8 cellular contexts compared by ENCODE assay signal in genomic region chr3:49120096-49120437, GRCh38. TPM values are rescaled to one million over a fixed set of nuclear protein-coding genes. Genes with fewer than 3 reads are reported as not detected.
DNase-seq lines count a peak whose midpoint lies in the region; FAIRE-seq and TF ChIP-seq lines count a peak whose summit lies in the region.

No MANE protein-coding gene starts in this region.

- no peak for TF ChIP-seq POLR2A in GM12892 (IDR thresholded peaks at IDR 0.05; ENCODE audit: low read depth, low read length)

- H3K4me1 Mint-ChIP-seq in activated CD4-positive, alpha-beta memory T cell treated with anti-CD3 and anti-CD28 coated beads, Interleukin-2, amount 10 ng/mL, durations not matched to agents 7 days and 5 days: peaks cover 24% of the 10 kb centered on the region

- no peak for TF ChIP-seq CTCF in retinal pigment epithelial cell (conservative IDR thresholded peaks at IDR 0.05; ENCODE audit: low read depth, low read length)

- peak overlapping the region; percentile 86 for H3K4me3 ChIP-seq in retinal pigment epithelial cell (ENCODE audit: low read length)

- FAIRE-seq in GM12892 (lab: Jason Lieb, UNC): no peak

- H3K4me3 Mint-ChIP-seq in activated CD4-positive, alpha-beta memory T cell treated with anti-CD3 and anti-CD28 coated beads, Interleukin-2, amount 10 ng/mL, durations not matched to agents 7 days and 5 days: peak overlapping the region; percentile 83

- POLR2A ChIA-PET in activated CD4-positive, alpha-beta memory T cell treated with anti-CD3 and anti-CD28 coated beads, Interleukin-2, amount 10 ng/mL, durations not matched to agents 7 days and 5 days (lab: Charles Lee): interaction anchor here (1.0 to 4.4 kb wide), 9 partner anchors 10 to 296 kb away, joined by 3 to 75 read pairs (median 8); partner anchors contain the start of genes NDUFAF3, QARS1 and QRICH1

- H3K36me3 Mint-ChIP-seq in activated CD4-positive, alpha-beta memory T cell treated with anti-CD3 and anti-CD28 coated beads, Interleukin-2, amount 10 ng/mL, durations not matched to agents 7 days and 5 days (ENCODE audit: low read depth): peaks cover 36% of the 10 kb centered on the region

- no peaks in the 10 kb centered on the region for H3K27me3 Mint-ChIP-seq in activated CD4-positive, alpha-beta memory T cell treated with anti-CD3 and anti-CD28 coated beads, Interleukin-2, amount 10 ng/mL, durations not matched to agents 7 days and 5 days

- H3K9me3 Mint-ChIP-seq in activated CD4-positive, alpha-beta memory T cell treated with anti-CD3 and anti-CD28 coated beads, Interleukin-2, amount 10 ng/mL, durations not matched to agents 7 days and 5 days: no peaks in the 10 kb centered on the region

- CTCF ChIA-PET in activated CD4-positive, alpha-beta memory T cell treated with anti-CD3 and anti-CD28 coated beads, Interleukin-2, amount 10 ng/mL, durations not matched to agents 7 days and 5 days (lab: Charles Lee): interaction anchor here (1.0 to 2.5 kb wide), 5 partner anchors 26 to 220 kb away, joined by 3 to 15 read pairs (median 6); partner anchors contain the start of genes IMPDH2, NDUFAF3 and QRICH1

- in situ Hi-C loops in G401 (cut with HindIII; ENCODE audit: low sequenced_read_pairs): no loop called here

- DNase-seq in activated naive CD4-positive, alpha-beta T cell treated with Interleukin-2 at 50 U/mL for 16 hours: peak; percentile 3
- no peak for DNase-seq in activated naive CD4-positive, alpha-beta T cell (lab: John Stamatoyannopoulos, UW)
- DNase-seq in activated CD4-positive, alpha-beta memory T cell treated with anti-CD3 and anti-CD28 coated beads, Interleukin-2, amount 10 ng/mL, durations not matched to agents 7 days and 5 days: no peak
- DNase-seq in germinal center (ENCODE audit: low spot score) (peak; percentile 38), retinal pigment epithelial cell (ENCODE audit: low read depth) (no peak), HuH-7.5 (ENCODE audit: low spot score) (no peak), GM12892 (ENCODE audit: insufficient read length) (no peak), G401 (ENCODE audit: low spot score) (no peak)

- peak overlapping the region; percentile 90 for H3K27ac Mint-ChIP-seq in activated CD4-positive, alpha-beta memory T cell treated with anti-CD3 and anti-CD28 coated beads, Interleukin-2, amount 10 ng/mL, durations not matched to agents 7 days and 5 days

RNA-seq across cellular contexts. Expression of gene USP19, which starts 0.6 kb away (rescaled TPM):
- total RNA-seq in activated CD4-positive, alpha-beta memory T cell treated with anti-CD3 and anti-CD28 coated beads, Interleukin-2, amount 10 ng/mL, durations not matched to agents 7 days and 5 days: 10 to 100 TPM; 61.2 to 61.5 TPM
- 19.5 TPM for polyA plus RNA-seq in GM12892 (2012; ENCODE audit: missing spikeins)
- 46.1 and 46.5 TPM in 2 replicates for total RNA-seq in G401 (2014; rRNA removed; shearing (Covaris generic))

RNA-seq across cellular contexts. Expression of gene LAMB2, which starts 12.8 kb away (rescaled TPM):
- total RNA-seq in activated CD4-positive, alpha-beta memory T cell treated with anti-CD3 and anti-CD28 coated beads, Interleukin-2, amount 10 ng/mL, durations not matched to agents 7 days and 5 days: not detected
- not detected for polyA plus RNA-seq in GM12892 (2012; ENCODE audit: missing spikeins)
- total RNA-seq in G401 (2014; rRNA removed; shearing (Covaris generic)): 175 and 318 TPM in 2 replicates

RNA-seq across cellular contexts. Expression of gene QARS1, which starts 15.5 kb away (rescaled TPM):
- total RNA-seq in activated CD4-positive, alpha-beta memory T cell treated with anti-CD3 and anti-CD28 coated beads, Interleukin-2, amount 10 ng/mL, durations not matched to agents 7 days and 5 days: 100 to 1,000 TPM; 194 to 212 TPM
- polyA plus RNA-seq in GM12892 (2012; ENCODE audit: missing spikeins): 246 TPM
- 274 and 325 TPM in 2 replicates for total RNA-seq in G401 (2014; rRNA removed; shearing (Covaris generic))

RNA-seq across cellular contexts. Expression of gene QRICH1, which starts 26.2 kb away (rescaled TPM):
- 100 to 1,000 TPM; 136 to 140 TPM for total RNA-seq in activated CD4-positive, alpha-beta memory T cell treated with anti-CD3 and anti-CD28 coated beads, Interleukin-2, amount 10 ng/mL, durations not matched to agents 7 days and 5 days
- polyA plus RNA-seq in GM12892 (2012; ENCODE audit: missing spikeins): 40.9 TPM
- total RNA-seq in G401 (2014; rRNA removed; shearing (Covaris generic)): 138 and 168 TPM in 2 replicates

RNA-seq across cellular contexts. Expression of gene CCDC71, which starts 46.1 kb away (rescaled TPM):
- total RNA-seq in activated CD4-positive, alpha-beta memory T cell treated with anti-CD3 and anti-CD28 coated beads, Interleukin-2, amount 10 ng/mL, durations not matched to agents 7 days and 5 days: 10 to 100 TPM; 19.9 to 20.9 TPM
- polyA plus RNA-seq in GM12892 (2012; ENCODE audit: missing spikeins): 15.7 TPM
- 60.1 and 69.5 TPM in 2 replicates for total RNA-seq in G401 (2014; rRNA removed; shearing (Covaris generic))

Comparison
In these comparisons a context has a peak if more than half of its experiments do, and no peak if none do; other contexts are left out.
1. DNase-seq: peak in activated naive CD4-positive, alpha-beta T cell treated with Interleukin-2 at 50 U/mL for 16 hours (single experiment) and germinal center (single experiment); none in activated naive CD4-positive, alpha-beta T cell (0 of 4), activated CD4-positive, alpha-beta memory T cell treated with anti-CD3 and anti-CD28 coated beads, Interleukin-2, amount 10 ng/mL, durations not matched to agents 7 days and 5 days (single experiment), retinal pigment epithelial cell (single experiment), HuH-7.5 (single experiment), GM12892 (single experiment) and G401 (single experiment).
2. RNA of gene LAMB2, which starts 12.8 kb away (total RNA-seq): 175 to 318 TPM in G401; not detected in activated CD4-positive, alpha-beta memory T cell treated with anti-CD3 and anti-CD28 coated beads, Interleukin-2, amount 10 ng/mL, durations not matched to agents 7 days and 5 days; every median in the first group is over 100 times any median in the second.